ENCODE assay signal across 16 cellular contexts in the genomic region with DNA sequence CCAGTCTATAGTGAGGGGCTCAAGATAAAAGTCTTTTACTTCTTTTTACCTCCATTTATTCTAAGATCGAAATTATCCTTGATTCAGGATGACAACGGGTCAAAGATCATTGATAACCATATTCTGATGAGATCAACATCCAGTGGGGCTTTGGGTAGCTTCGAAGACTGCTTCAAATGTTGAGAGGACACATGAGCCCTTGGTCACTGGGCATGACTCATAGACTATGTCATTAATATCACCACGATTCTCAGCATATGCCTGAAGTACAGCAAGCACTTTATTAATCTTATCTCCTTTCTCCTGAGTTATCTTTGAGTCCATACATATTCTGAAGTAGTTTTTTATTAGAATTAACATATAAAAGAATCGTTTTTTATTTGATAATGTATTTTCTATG.
DNase-seq lines count a peak whose midpoint lies in the region; ATAC-seq, FAIRE-seq and TF ChIP-seq lines count a peak whose summit lies in the region.
"Had no signal": no experiment of that assay in that cellular context is flagged by ENCODE, and none has a peak within 500 bp of the region (broad histone marks: within the 10 kb centered on the region; RNA-seq: fewer than 3 reads in every experiment).

No MANE protein-coding gene starts in this region.

- no peaks in the 10 kb centered on the region for H3K36me3 ChIP-seq in astrocyte (ENCODE audit: insufficient read depth, low read length)
- H3K36me3 ChIP-seq in osteoblast (ENCODE audit: insufficient read depth, low read length): no peaks in the 10 kb centered on the region

- peaks cover 1% of the 10 kb centered on the region for H3K36me3 Mint-ChIP-seq in astrocyte (ENCODE audit: low read depth, unreplicated experiment)

- no peak overlapping the region for H3K4me3 ChIP-seq in astrocyte (ENCODE audit: insufficient read depth, low read depth, low read length)
- H3K4me3 ChIP-seq in osteoblast (ENCODE audit: insufficient read depth, low read length): no peak overlapping the region

- no peaks in the 10 kb centered on the region for H3K9me3 ChIP-seq in astrocyte (ENCODE audit: insufficient read depth, low read depth, low read length)
- H3K9me3 ChIP-seq in osteoblast (ENCODE audit: low read depth, low read length): no peaks in the 10 kb centered on the region

- no peak overlapping the region for H3K4me2 ChIP-seq in astrocyte (ENCODE audit: low read length)
- H3K4me2 ChIP-seq in osteoblast (ENCODE audit: insufficient read depth, low read length): no peak overlapping the region

- H3K27ac Mint-ChIP-seq in astrocyte (ENCODE audit: unreplicated experiment): no peak overlapping the region

- TF ChIP-seq CTCF in astrocyte (IDR thresholded peaks at IDR 0.05; ENCODE audit: insufficient read depth, low read depth, low read length) (no peak), osteoblast (IDR thresholded peaks at IDR 0.05; ENCODE audit: extremely low read depth, low read depth, low read length) (no peak), GM10266 (IDR thresholded peaks at IDR 0.05; ENCODE audit: control insufficient read depth, insufficient read depth, low read depth, missing control alignments) (no peak)

- no peak for FAIRE-seq in astrocyte (lab: Jason Lieb, UNC)
- FAIRE-seq: GM12891, H54 had no signal

- no peak for ATAC-seq in HG03039 (IDR thresholded peaks at IDR 0.05; ENCODE audit: unreplicated experiment)

- peaks cover 3% of the 10 kb centered on the region for H3K27me3 Mint-ChIP-seq in astrocyte (ENCODE audit: low read depth, unreplicated experiment)

- H3K9ac ChIP-seq in astrocyte (ENCODE audit: low read length): no peak overlapping the region

- DNase-seq in EH (ENCODE audit: low read depth) (peak; percentile 21), M059J (ENCODE audit: low read depth) (peak; percentile 36), astrocyte (ENCODE audit: low read depth) (peak; percentile 12), osteoblast (ENCODE audit: insufficient read length, low spot score, missing footprints) (peak; percentile 3), NCI-H146 (lab: John Stamatoyannopoulos, UW) (no peak), GM10266 (ENCODE audit: extremely low spot score) (no peak)
- DNase-seq: NCI-H1092 treated with DMSO at 0.1 percent for 48 hours, NCI-H2029 treated with DMSO at 0.1 percent for 48 hours, NCI-H226, NCI-H510A treated with DMSO at 0.1 percent for 48 hours, NCI-H748 treated with DMSO at 0.1 percent for 48 hours, T-helper 1 cell had no signal

- no peaks in the 10 kb centered on the region for H3K4me1 Mint-ChIP-seq in astrocyte (ENCODE audit: low read depth, unreplicated experiment)

- H3K4me3 Mint-ChIP-seq in astrocyte (ENCODE audit: unreplicated experiment): no peak overlapping the region

- H3K9me3 Mint-ChIP-seq in astrocyte (ENCODE audit: unreplicated experiment): no peaks in the 10 kb centered on the region

- H3K4me1 ChIP-seq in astrocyte (ENCODE audit: insufficient read depth, low read length): peaks cover 4% of the 10 kb centered on the region
- H3K4me1 ChIP-seq in osteoblast (ENCODE audit: insufficient read depth, low read length): peaks cover 11% of the 10 kb centered on the region

- H4K20me1 ChIP-seq in astrocyte (ENCODE audit: insufficient read depth, low read length) (no peaks in the 10 kb centered on the region), osteoblast (ENCODE audit: insufficient read depth, low read length) (no peaks in the 10 kb centered on the region)

- H3K79me2 ChIP-seq in astrocyte (ENCODE audit: insufficient read depth, low read length) (no peaks in the 10 kb centered on the region), osteoblast (ENCODE audit: insufficient read depth, low read length) (peaks cover 2% of the 10 kb centered on the region)

- H2AFZ ChIP-seq in astrocyte (ENCODE audit: low read depth, low read length) (no peak overlapping the region), osteoblast (ENCODE audit: low read length) (no peak overlapping the region)

- H3K27ac ChIP-seq in astrocyte (ENCODE audit: low read depth, low read length) (no peak overlapping the region), osteoblast (ENCODE audit: low read depth, low read length) (no peak overlapping the region)
- H3K27ac ChIP-seq: C4-2B had no signal

- no peaks in the 10 kb centered on the region for H3K27me3 ChIP-seq in astrocyte (ENCODE audit: insufficient read depth, low read length)
- no peaks in the 10 kb centered on the region for H3K27me3 ChIP-seq in osteoblast (ENCODE audit: insufficient read depth, low read length)

Comparison
In these comparisons a context has a peak if more than half of its experiments do, and no peak if none do; other contexts are left out.
1. DNase-seq: peak in EH (single experiment), M059J (single experiment), astrocyte (single experiment) and osteoblast (single experiment); none in NCI-H146 (single experiment) and GM10266 (single experiment).